In genomic region chr11:46346886-46347636, GRCh38 we compare ENCODE assay signal across 8 cellular contexts. TPM values are rescaled to one million over a fixed set of nuclear protein-coding genes. Genes with fewer than 3 reads are reported as not detected.
A peak's percentile ranks its signal among the peaks of the same experiment; 100 is the strongest.
DNase-seq lines count a peak whose midpoint lies in the region; ATAC-seq and TF ChIP-seq lines count a peak whose summit lies in the region.

Gene DGKZ (plus strand): TSS chr11:46347463. CDS start chr11:46347660, 197 bp downstream.

- no peaks in the 10 kb centered on the region for H3K9me3 ChIP-seq in right cardiac atrium (ENCODE audit: control insufficient read depth, low read length)
- H3K9me3 ChIP-seq in aorta (ENCODE audit: control insufficient read depth, low read length) = no peaks in the 10 kb centered on the region

- no peaks in the 10 kb centered on the region for H3K9me3 Mint-ChIP-seq in T-helper 2 cell treated with Interferon-gamma antibody and Interleukin-4, amounts not matched to agents 5 μg/mL and 100 μg/mL, for 36 hours

- peaks cover 71% of the 10 kb centered on the region for H3K4me1 Mint-ChIP-seq in T-helper 2 cell treated with Interferon-gamma antibody and Interleukin-4, amounts not matched to agents 5 μg/mL and 100 μg/mL, for 36 hours (ENCODE audit: low read depth)

- intact Hi-C loops in right cardiac atrium (cut with DNase I) (no loop called here), aorta (cut with DNase I) (no loop called here)

- peaks cover 6% of the 10 kb centered on the region for H3K27me3 Mint-ChIP-seq in T-helper 2 cell treated with Interferon-gamma antibody and Interleukin-4, amounts not matched to agents 5 μg/mL and 100 μg/mL, for 36 hours (ENCODE audit: low read depth)

- peak within 1 kb of the TSS; percentile 67 for H3K9ac ChIP-seq in rectal smooth muscle tissue (ENCODE audit: low read length)

- no peaks in the 10 kb centered on the region for H3K36me3 ChIP-seq in rectal smooth muscle tissue (ENCODE audit: control insufficient read depth, insufficient read depth, low read length)
- H3K36me3 ChIP-seq in aorta (ENCODE audit: control insufficient read depth in 1 of 2, insufficient read depth in 2 of 2, low read length in 1 of 2) = no peaks in the 10 kb centered on the region

- 7% methylated on average over 80 of the region's 80 CpGs for WGBS in right cardiac atrium
- WGBS in aorta, 2 donors = 10 to 17% methylated on average over 39 to 80 of the region's 80 CpGs

- ATAC-seq in right cardiac atrium = peak; percentile 70 to 82
- ATAC-seq in aorta (ENCODE audit: low FRiP score) = peak; percentile 95

- DNase-seq in HEK293T (ENCODE audit: extremely low spot score) (peak; percentile 98), MV-4-11 (lab: John Stamatoyannopoulos, UW) (peak; percentile 81), anterior cingulate cortex (lab: John Stamatoyannopoulos, UW) (peak in 57 of 58 donors; percentile 39 to 92 (median 80)), right cardiac atrium (peak; percentile 84 to 95 (median 95)), aorta (peak; percentile 90 to 95)
- DNase-seq in T-helper 2 cell treated with Interferon-gamma antibody and Interleukin-4, amounts not matched to agents 5 μg/mL and 100 μg/mL, for 36 hours (ENCODE audit: low spot score) = peak; percentile 93

- H3K27me3 ChIP-seq in right cardiac atrium (ENCODE audit: control insufficient read depth, insufficient read depth) = no peaks in the 10 kb centered on the region
- no peaks in the 10 kb centered on the region for H3K27me3 ChIP-seq in rectal smooth muscle tissue (ENCODE audit: control insufficient read depth, insufficient read depth, low read length)
- no peaks in the 10 kb centered on the region for H3K27me3 ChIP-seq in aorta (ENCODE audit: control insufficient read depth in 1 of 2, insufficient read depth in 2 of 2, low read length in 1 of 2)

- peaks cover 20% of the 10 kb centered on the region for H3K4me1 ChIP-seq in right cardiac atrium (ENCODE audit: control insufficient read depth, insufficient read depth, low read length)
- H3K4me1 ChIP-seq in rectal smooth muscle tissue (ENCODE audit: control insufficient read depth, insufficient read depth, low read length) = peaks cover 5% of the 10 kb centered on the region
- peaks cover 0 to 2% of the 10 kb centered on the region in 2 donors for H3K4me1 ChIP-seq in aorta (ENCODE audit: control insufficient read depth in 1 of 2, insufficient read depth in 2 of 2, low read length in 2 of 2)

- H3K4me3 ChIP-seq in right cardiac atrium (ENCODE audit: low read length) (peak within 1 kb of the TSS; percentile 75), rectal smooth muscle tissue (ENCODE audit: low read length) (peak within 1 kb of the TSS; percentile 87), aorta (ENCODE audit: low read length in 2 of 2) (peak within 1 kb of the TSS; percentile 43 to 65)

- H3K36me3 Mint-ChIP-seq in T-helper 2 cell treated with Interferon-gamma antibody and Interleukin-4, amounts not matched to agents 5 μg/mL and 100 μg/mL, for 36 hours (ENCODE audit: low read depth) = peaks cover 25% of the 10 kb centered on the region

- POLR2A ChIA-PET in HEK293T (lab: Yijun Ruan, JAX) = interaction anchor here (1.0 to 2.1 kb wide), 2 partner anchors 17 to 104 kb away, joined by 3 to 10 read pairs; no protein-coding TSS in a partner anchor

- CTCF ChIA-PET in HEK293T (lab: Yijun Ruan, JAX) = interaction anchor here (0.7 to 2.6 kb wide), 4 partner anchors 8 to 45 kb away, joined by 3 to 10 read pairs (median 4); partner anchors contain the start of gene CHRM4

- peak within 1 kb of the TSS; percentile 95 for H3K4me3 Mint-ChIP-seq in T-helper 2 cell treated with Interferon-gamma antibody and Interleukin-4, amounts not matched to agents 5 μg/mL and 100 μg/mL, for 36 hours

- TF ChIP-seq CTCF in GM12874 (IDR thresholded peaks at IDR 0.05; ENCODE audit: insufficient read depth, low read depth, low read length) = peak; percentile 85

- peak within 1 kb of the TSS; percentile 94 for H3K27ac Mint-ChIP-seq in T-helper 2 cell treated with Interferon-gamma antibody and Interleukin-4, amounts not matched to agents 5 μg/mL and 100 μg/mL, for 36 hours

- H3K27ac ChIP-seq in right cardiac atrium (ENCODE audit: low read length) (peak within 1 kb of the TSS; percentile 51), rectal smooth muscle tissue (ENCODE audit: low read depth, low read length) (no peak within 1 kb of the TSS), aorta (ENCODE audit: low read depth in 1 of 2, low read length in 2 of 2) (no peak within 1 kb of the TSS)

TF ChIP-seq in HEK293T, 16 proteins besides CTCF, POLR2A, EP300 and RAD21:
- no peak for TF ChIP-seq L3MBTL2 (conservative IDR thresholded peaks at IDR 0.05)
- TF ChIP-seq FOXM1 (IDR thresholded peaks at IDR 0.05; ENCODE audit: borderline replicate concordance) = peak; percentile 37; the same call in 1 of the 2 replicates
- TF ChIP-seq ARNT (IDR thresholded peaks at IDR 0.05) = peak; percentile 70

RNA-seq across cellular contexts. Expression of gene DGKZ, which starts in this region (rescaled TPM):
- total RNA-seq in right cardiac atrium (100 to 1,000 TPM in 2 of 4 donors, 10 to 100 TPM in 2; 75.8 to 108 (median 100) TPM), aorta (10 to 100 TPM; 36.1 to 61.1 TPM)
- polyA plus RNA-seq in right cardiac atrium (87.5 TPM), aorta (10 to 100 TPM; 15.8 to 33.4 TPM)
